12 cellular contexts compared by ENCODE assay signal in genomic region chr10:119818889-119819270, GRCh38. TPM values are rescaled to one million over a fixed set of nuclear protein-coding genes. Genes with fewer than 3 reads are reported as not detected.
A peak's percentile ranks its signal among the peaks of the same experiment; 100 is the strongest.
DNase-seq lines count a peak whose midpoint lies in the region; FAIRE-seq and TF ChIP-seq lines count a peak whose summit lies in the region.
"Had no signal": no experiment of that assay in that cellular context is flagged by ENCODE, and none has a peak within 500 bp of the region (broad histone marks: within the 10 kb centered on the region; RNA-seq: fewer than 3 reads in every experiment).

No MANE protein-coding gene starts in this region.

- H3K36me3 ChIP-seq in SJCRH30: 0 out of 2 replicates have a peak, but pooled peaks cover 2% of the 10 kb centered on the region

- H3K4me1 Mint-ChIP-seq in osteocyte (ENCODE audit: unreplicated experiment): peaks cover 13% of the 10 kb centered on the region

- H3K4me3 Mint-ChIP-seq in osteocyte (ENCODE audit: unreplicated experiment): peak overlapping the region; percentile 80
- H3K4me3 Mint-ChIP-seq: T-helper 1 cell treated with Interleukin-12 subunit alpha and Interleukin-12 subunit beta and Interleukin-4 antibody, amounts not matched to agents 30 μg/mL and 1 μg/mL, for 36 hours had no signal

- peaks cover 20% of the 10 kb centered on the region for H3K36me3 Mint-ChIP-seq in osteocyte (ENCODE audit: unreplicated experiment)

- H3K9me3 ChIP-seq in SJCRH30 (replicated peaks): no peaks in the 10 kb centered on the region

- peak overlapping the region; percentile 68 for H3K27ac Mint-ChIP-seq in osteocyte (ENCODE audit: unreplicated experiment)
- H3K27ac Mint-ChIP-seq: T-helper 1 cell treated with Interleukin-12 subunit alpha and Interleukin-12 subunit beta and Interleukin-4 antibody, amounts not matched to agents 30 μg/mL and 1 μg/mL, for 36 hours had no signal

- H3K27ac ChIP-seq in SJCRH30: no peak overlapping the region
- H3K27ac ChIP-seq: BLaER1 had no signal

- no peaks in the 10 kb centered on the region for H3K27me3 ChIP-seq in SJCRH30
- H3K27me3 ChIP-seq: BLaER1 had no signal

- in situ Hi-C loops in astrocyte of the cerebellum (cut with HindIII; ENCODE audit: low sequenced_read_pairs): no loop called here

- DNase-seq in AG10803 (ENCODE audit: low read depth): no peak
- no peak for DNase-seq in astrocyte of the cerebellum (ENCODE audit: low read depth)
- DNase-seq in globus pallidus (ENCODE audit: low spot score): peak; percentile 9
- no peak for DNase-seq in osteocyte (ENCODE audit: extremely low spot score, unreplicated experiment)
- DNase-seq in amniotic stem cell (lab: John Stamatoyannopoulos, UW): no peak
- DNase-seq in frontal cortex (ENCODE audit: low spot score in 2 of 2): no peak
- DNase-seq in SJCRH30: no peak
- no peak for DNase-seq in activated effector memory CD4-positive, alpha-beta T cell treated with anti-CD3 and anti-CD28 coated beads, Interleukin-2, amount 50 U/mL, for 16 hours
- DNase-seq: NCI-H1417; stimulated activated CD8-positive, alpha-beta memory T cell treated with anti-CD3 and anti-CD28 coated beads, Interleukin-4, amount 100 ng/mL, for 48 hours had no signal

- no peaks in the 10 kb centered on the region for H3K9me3 Mint-ChIP-seq in osteocyte (ENCODE audit: unreplicated experiment)
- H3K9me3 Mint-ChIP-seq: T-helper 1 cell treated with Interleukin-12 subunit alpha and Interleukin-12 subunit beta and Interleukin-4 antibody, amounts not matched to agents 30 μg/mL and 1 μg/mL, for 36 hours had no signal

- TF ChIP-seq CTCF in AG10803 (conservative IDR thresholded peaks at IDR 0.05; ENCODE audit: low read length): no peak
- no peak for TF ChIP-seq CTCF in astrocyte of the cerebellum (IDR thresholded peaks at IDR 0.05; ENCODE audit: low read depth, low read length, missing control alignments)
- no peak for TF ChIP-seq CTCF in osteocyte (IDR thresholded peaks at IDR 0.05)

- no peak for FAIRE-seq in frontal cortex (lab: Jason Lieb, UNC)

- no peaks in the 10 kb centered on the region for H3K4me1 ChIP-seq in SJCRH30

- no peaks in the 10 kb centered on the region for H3K27me3 Mint-ChIP-seq in osteocyte (ENCODE audit: unreplicated experiment)

- H3K4me3 ChIP-seq in AG10803 (ENCODE audit: low read length) (peak overlapping the region; percentile 54), astrocyte of the cerebellum (ENCODE audit: low read depth, low read length) (peak overlapping the region; percentile 38), SJCRH30 (no peak overlapping the region)
- H3K4me3 ChIP-seq: BLaER1 had no signal

RNA-seq across cellular contexts. Expression of gene MCMBP, which starts 53.8 kb away (rescaled TPM):
- total RNA-seq in osteocyte (43.5 and 50.4 TPM in 2 replicates), frontal cortex (57.9 TPM)
- 91.2 and 95.3 TPM in 2 replicates for total RNA-seq in SJCRH30 (2014; rRNA removed; shearing (Covaris generic))
